8 cellular contexts compared by ENCODE assay signal in the genomic region with DNA sequence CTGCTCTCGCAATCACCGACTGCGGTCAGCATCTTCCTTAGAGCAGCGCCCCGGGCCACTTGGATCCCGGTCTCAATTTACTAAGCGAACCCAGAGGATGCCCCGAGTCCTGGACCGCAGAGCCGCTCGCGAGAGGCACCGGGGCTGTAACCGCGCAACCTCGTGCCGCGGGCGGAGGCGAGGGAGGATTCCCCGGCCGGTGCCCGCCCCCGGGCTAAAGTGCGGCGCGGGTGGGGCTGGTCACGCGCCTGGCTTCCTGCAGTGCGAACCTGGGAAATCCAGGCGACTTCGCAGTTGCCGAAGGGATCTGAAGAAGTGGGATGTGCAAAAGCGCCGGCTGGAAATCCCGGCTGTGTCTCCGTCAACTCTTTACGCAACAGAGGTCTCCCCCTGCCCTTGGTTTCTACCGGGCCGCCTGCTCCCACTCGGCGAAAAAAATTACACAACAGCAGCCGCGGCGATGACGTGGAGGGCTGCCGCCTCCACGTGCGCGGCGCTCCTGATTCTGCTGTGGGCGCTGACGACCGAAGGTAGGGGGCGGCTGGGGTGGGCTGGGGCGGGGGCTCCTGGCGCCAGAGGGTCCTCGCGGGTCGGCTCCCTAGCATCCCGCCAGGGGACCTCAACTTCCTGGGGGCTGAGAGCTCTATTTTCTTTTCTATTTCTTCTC. TPM values are rescaled to one million over a fixed set of nuclear protein-coding genes. Genes with fewer than 3 reads are reported as not detected.
DNase-seq lines count a peak whose midpoint lies in the region; ATAC-seq lines count a peak whose summit lies in the region.

A gene with protein sequence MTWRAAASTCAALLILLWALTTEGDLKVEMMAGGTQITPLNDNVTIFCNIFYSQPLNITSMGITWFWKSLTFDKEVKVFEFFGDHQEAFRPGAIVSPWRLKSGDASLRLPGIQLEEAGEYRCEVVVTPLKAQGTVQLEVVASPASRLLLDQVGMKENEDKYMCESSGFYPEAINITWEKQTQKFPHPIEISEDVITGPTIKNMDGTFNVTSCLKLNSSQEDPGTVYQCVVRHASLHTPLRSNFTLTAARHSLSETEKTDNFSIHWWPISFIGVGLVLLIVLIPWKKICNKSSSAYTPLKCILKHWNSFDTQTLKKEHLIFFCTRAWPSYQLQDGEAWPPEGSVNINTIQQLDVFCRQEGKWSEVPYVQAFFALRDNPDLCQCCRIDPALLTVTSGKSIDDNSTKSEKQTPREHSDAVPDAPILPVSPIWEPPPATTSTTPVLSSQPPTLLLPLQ (plus strand): TSS at position 291 of the 667 bp plus-strand sequence. CDS start 170 bp downstream, at position 461.

- peak within 1 kb of the TSS; percentile 60 for H3K9ac ChIP-seq in endocrine pancreas (ENCODE audit: control insufficient read depth, insufficient read depth, low read length)

- peak within 1 kb of the TSS; percentile 92 for H3K4me3 ChIP-seq in endocrine pancreas (ENCODE audit: control insufficient read depth, insufficient read depth, low read length)

- H3K36me3 ChIP-seq in endocrine pancreas (ENCODE audit: control insufficient read depth, insufficient read depth, low read length): no peaks in the 10 kb centered on the region

- DNase-seq in NCI-H82 (lab: John Stamatoyannopoulos, UW) (peak; percentile 71), NCI-H82 treated with DMSO at 0.1 percent for 48 hours (lab: John Stamatoyannopoulos, UW; ENCODE audit: unreplicated experiment) (no peak), NOMO-1 (lab: John Stamatoyannopoulos, UW; ENCODE audit: unreplicated experiment in 2 of 2) (peak; percentile 64 to 68), mesenteric fat pad (ENCODE audit: low spot score) (peak; percentile 92)
- DNase-seq in activated CD8-positive, alpha-beta memory T cell treated with anti-CD3 and anti-CD28 coated beads, Interleukin-2, amount 50 U/mL, for 4 hours: peak; percentile 76
- peak; percentile 37 for DNase-seq in stimulated activated CD8-positive, alpha-beta memory T cell treated with anti-CD3 and anti-CD28 coated beads, Interleukin-12 subunit alpha, Interleukin-12 subunit beta, amount 100 ng/mL, for 1 hour (ENCODE audit: low read depth)

- no peak for ATAC-seq in GM19023 (IDR thresholded peaks at IDR 0.05; ENCODE audit: unreplicated experiment)

- H3K27me3 ChIP-seq in endocrine pancreas (ENCODE audit: control insufficient read depth, insufficient read depth, low read length): no peaks in the 10 kb centered on the region

- H3K4me1 ChIP-seq in endocrine pancreas (ENCODE audit: control insufficient read depth, insufficient read depth, low read length): no peaks in the 10 kb centered on the region

- no peaks in the 10 kb centered on the region for H3K9me3 ChIP-seq in endocrine pancreas (ENCODE audit: control insufficient read depth, low read length)

RNA-seq across cellular contexts. Expression of the gene that starts here (rescaled TPM):
- 4.1 TPM for total RNA-seq in mesenteric fat pad
